In the genomic region with DNA sequence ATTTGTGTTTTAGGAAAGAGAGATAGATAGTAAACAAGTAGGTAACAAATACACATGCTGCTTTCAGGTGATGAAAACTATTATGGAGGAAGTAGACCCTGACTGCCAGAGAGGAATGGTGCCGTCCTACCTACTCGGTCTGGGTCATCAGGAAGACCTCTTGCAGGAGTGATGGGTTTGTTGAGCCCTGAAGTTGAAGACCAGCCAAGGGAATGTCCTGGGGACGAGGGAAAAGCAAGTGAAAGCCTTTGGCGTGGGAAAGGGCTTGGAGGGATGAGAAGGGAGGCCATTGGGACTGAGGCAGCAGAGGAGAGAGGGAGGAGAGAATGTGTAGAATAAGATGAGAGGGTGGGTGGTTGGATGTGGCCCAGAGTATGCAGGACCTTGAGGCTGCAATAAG, we compare ENCODE assay signal across 20 cellular contexts.
DNase-seq lines count a peak whose midpoint lies in the region; TF ChIP-seq lines count a peak whose summit lies in the region.
"Had no signal": no experiment of that assay in that cellular context is flagged by ENCODE, and none has a peak within 500 bp of the region (broad histone marks: within the 10 kb centered on the region; RNA-seq: fewer than 3 reads in every experiment).

No MANE protein-coding gene starts in this region.

- H3K14ac ChIP-seq in neuronal stem cell (ENCODE audit: low read length) = no peak overlapping the region

- H3K4ac ChIP-seq in neuronal stem cell (ENCODE audit: low read length) = no peak overlapping the region

- H2BK15ac ChIP-seq in neuronal stem cell (ENCODE audit: low read length) = no peak overlapping the region

- no peak overlapping the region for H2BK120ac ChIP-seq in neuronal stem cell (ENCODE audit: low read depth, low read length)

- no peak overlapping the region for H3K4me2 ChIP-seq in neuronal stem cell (ENCODE audit: insufficient read depth, low read length, poor library complexity, severe bottlenecking)
- H3K4me2 ChIP-seq: A549; BLaER1 treated with 17β-estradiol and CSF1 and Interleukin-3, amounts not matched to agents 10 nM and 100 nM; GM23338 had no signal

- peaks cover 28% of the 10 kb centered on the region for H3K27me3 Mint-ChIP-seq in progenitor cell of endocrine pancreas

- H3K27ac Mint-ChIP-seq in progenitor cell of endocrine pancreas = peak overlapping the region; percentile 17
- H3K27ac Mint-ChIP-seq: CD14-positive monocyte; CD4-positive, alpha-beta T cell; CD8-positive, alpha-beta memory T cell; GM23338; H9 had no signal

- peak overlapping the region; percentile 3 for H3K18ac ChIP-seq in neuronal stem cell (ENCODE audit: low read length)

- no peak overlapping the region for H2BK12ac ChIP-seq in neuronal stem cell (ENCODE audit: low read length)

- peaks cover 2% of the 10 kb centered on the region for H3K36me3 Mint-ChIP-seq in progenitor cell of endocrine pancreas (ENCODE audit: insufficient read depth)
- H3K36me3 Mint-ChIP-seq: CD14-positive monocyte; CD8-positive, alpha-beta memory T cell had no signal

- no peaks in the 10 kb centered on the region for H3K4me1 ChIP-seq in neuronal stem cell (ENCODE audit: control insufficient read depth in 2 of 2, insufficient read depth in 1 of 2, low read depth in 1 of 2, low read length in 2 of 2)
- H3K4me1 ChIP-seq: A549; BE2C; BLaER1 treated with 17β-estradiol and CSF1 and Interleukin-3, amounts not matched to agents 10 nM and 100 nM had no signal

- no peak overlapping the region for H2BK5ac ChIP-seq in neuronal stem cell (ENCODE audit: low read length)

- WGBS in neuronal stem cell (ENCODE audit: extremely low coverage in 2 of 2, insufficient read length in 2 of 2, insufficient replicate concordance in 1 of 2), 2 donors = no CpG with 5 or more reads among the region's 4 CpGs

- no peak overlapping the region for H4K91ac ChIP-seq in neuronal stem cell (ENCODE audit: low read depth, low read length, poor library complexity)

- no peaks in the 10 kb centered on the region for H3K9me3 ChIP-seq in neuronal stem cell (replicated peaks in 1 of 2; ENCODE audit: control insufficient read depth in 2 of 2, insufficient read depth in 1 of 2, low read depth in 1 of 2, low read length in 2 of 2)
- H3K9me3 ChIP-seq: A549, BE2C had no signal

- peaks cover 4% of the 10 kb centered on the region for H3K4me1 Mint-ChIP-seq in progenitor cell of endocrine pancreas (ENCODE audit: low read depth)
- H3K4me1 Mint-ChIP-seq: CD14-positive monocyte; CD8-positive, alpha-beta memory T cell had no signal

- DNase-seq in ecto neural progenitor cell (ENCODE audit: low spot score) = peak; percentile 8
- no peak for DNase-seq in neuronal stem cell (ENCODE audit: low spot score)
- DNase-seq in progenitor cell of endocrine pancreas (ENCODE audit: low spot score, unreplicated experiment) = no peak
- DNase-seq in SIG-M5 (lab: John Stamatoyannopoulos, UW) = no peak
- no peak for DNase-seq in HuH-7.5 (ENCODE audit: low spot score)
- no peak for DNase-seq in EL
- DNase-seq: 8988T; ACHN; AML-193; BE2C; CD4-positive, alpha-beta T cell; CD8-positive, alpha-beta memory T cell; DMS 273 treated with DMSO at 0.1 percent for 48 hours; DMS79; GF-D8; H9 had no signal

- no peak overlapping the region for H2AFZ ChIP-seq in neuronal stem cell (ENCODE audit: low read length)
- H2AFZ ChIP-seq: GM23338 had no signal

- peaks cover 18% of the 10 kb centered on the region for H3K9me3 Mint-ChIP-seq in progenitor cell of endocrine pancreas (ENCODE audit: low read depth)
- H3K9me3 Mint-ChIP-seq: GM23338 had no signal

- TF ChIP-seq CTCF in progenitor cell of endocrine pancreas (IDR thresholded peaks at IDR 0.05; ENCODE audit: unreplicated experiment) = no peak

- H3K4me3 ChIP-seq in neuronal stem cell (ENCODE audit: low read length in 2 of 2) = no peak overlapping the region
- H3K4me3 ChIP-seq: A549; BLaER1 treated with 17β-estradiol and CSF1 and Interleukin-3, amounts not matched to agents 10 nM and 100 nM; GM23338 had no signal

- no peaks in the 10 kb centered on the region for H3K36me3 ChIP-seq in neuronal stem cell (replicated peaks in 1 of 2; ENCODE audit: control insufficient read depth in 2 of 2, insufficient read depth in 2 of 2, low read length in 2 of 2)
- H3K36me3 ChIP-seq: BE2C; BLaER1 treated with 17β-estradiol and CSF1 and Interleukin-3, amounts not matched to agents 10 nM and 100 nM had no signal

- H3K9ac ChIP-seq in neuronal stem cell (ENCODE audit: low read depth, low read length, poor library complexity) = no peak overlapping the region
- H3K9ac ChIP-seq: BLaER1 treated with 17β-estradiol and CSF1 and Interleukin-3, amounts not matched to agents 10 nM and 100 nM had no signal

- no peak overlapping the region for H3K4me3 Mint-ChIP-seq in progenitor cell of endocrine pancreas (ENCODE audit: low read depth)
- H3K4me3 Mint-ChIP-seq: CD14-positive monocyte; CD4-positive, alpha-beta T cell; CD8-positive, alpha-beta memory T cell; GM23338; H9 had no signal

- H2AK5ac ChIP-seq in neuronal stem cell (ENCODE audit: low read depth, low read length) = no peak overlapping the region

- H3K79me1 ChIP-seq in neuronal stem cell (ENCODE audit: low read depth, low read length) = no peaks in the 10 kb centered on the region

- no peaks in the 10 kb centered on the region for H3K27me3 ChIP-seq in neuronal stem cell (ENCODE audit: control insufficient read depth in 3 of 3, insufficient read depth in 3 of 3, low read depth in 1 of 3, low read length in 3 of 3)
- H3K27me3 ChIP-seq: BE2C; BLaER1 treated with 17β-estradiol and CSF1 and Interleukin-3, amounts not matched to agents 10 nM and 100 nM had no signal

- H3K23ac ChIP-seq in neuronal stem cell (ENCODE audit: low read depth, low read length, poor library complexity) = no peak overlapping the region

- no peak overlapping the region for H3K27ac ChIP-seq in neuronal stem cell (replicated peaks; ENCODE audit: low read length)
- H3K27ac ChIP-seq: A549; BLaER1 treated with 17β-estradiol and CSF1 and Interleukin-3, amounts not matched to agents 10 nM and 100 nM had no signal

- H4K8ac ChIP-seq in neuronal stem cell (ENCODE audit: low read depth, low read length) = no peak overlapping the region
